7 cellular contexts compared by ENCODE assay signal in genomic region chr1:67685067-67685557, GRCh38. TPM values are rescaled to one million over a fixed set of nuclear protein-coding genes. Genes with fewer than 3 reads are reported as not detected.
DNase-seq lines count a peak whose midpoint lies in the region; ATAC-seq, FAIRE-seq and TF ChIP-seq lines count a peak whose summit lies in the region.

GADD45A (plus strand) TSS chr1:67685201; CDS start chr1:67685495, 294 bp downstream.

- TF ChIP-seq CTCF in astrocyte of the cerebellum (IDR thresholded peaks at IDR 0.05; ENCODE audit: low read depth, low read length, missing control alignments) (no peak), hepatocyte (IDR thresholded peaks at IDR 0.05; ENCODE audit: poor library complexity) (no peak)

- DNase-seq in GM18507 (ENCODE audit: extremely low spot score, insufficient read length, low read depth) (peak; percentile 94), NCI-H2029 treated with DMSO at 0.1 percent for 48 hours (lab: John Stamatoyannopoulos, UW) (peak; percentile 96), T-helper 9 cell (peak; percentile 90), astrocyte of the cerebellum (ENCODE audit: low read depth) (peak; percentile 98), hepatocyte (ENCODE audit: low spot score) (peak; percentile 98), retina (peak; percentile 98)

- H3K4me1 ChIP-seq in hepatocyte (ENCODE audit: insufficient read depth), result peaks cover 15% of the 10 kb centered on the region

- peak within 1 kb of the TSS; percentile 98 for H3K27ac ChIP-seq in hepatocyte

- H3K4me2 ChIP-seq in hepatocyte, result peak within 1 kb of the TSS; percentile 76

- no peaks in the 10 kb centered on the region for H3K9me3 ChIP-seq in hepatocyte (ENCODE audit: low read depth)

- peak; percentile 97 for FAIRE-seq in GM18507 (lab: Jason Lieb, UNC)

- peak within 1 kb of the TSS; percentile 33 for H2AFZ ChIP-seq in hepatocyte

- H3K4me3 ChIP-seq in astrocyte of the cerebellum (ENCODE audit: low read depth, low read length) (peak within 1 kb of the TSS; percentile 94), hepatocyte (peak within 1 kb of the TSS; percentile 88)

- WGBS in hepatocyte (ENCODE audit: low lambda C conversion rate, missing lambda C conversion rate), result under 1% methylated on average over 20 of the region's 39 CpGs

- H4K20me1 ChIP-seq in hepatocyte (ENCODE audit: insufficient read depth, poor library complexity, severe bottlenecking), result peaks cover 3% of the 10 kb centered on the region

- in situ Hi-C loops in astrocyte of the cerebellum (cut with HindIII; ENCODE audit: low sequenced_read_pairs), result loop anchor here (25.0 kb wide), 1 partner anchor 148 kb away; no protein-coding TSS in a partner anchor

- no peaks in the 10 kb centered on the region for H3K9me2 ChIP-seq in hepatocyte (replicated peaks; ENCODE audit: insufficient read depth)

- H3K27me3 ChIP-seq in hepatocyte, result no peaks in the 10 kb centered on the region

- no peaks in the 10 kb centered on the region for H3K36me3 ChIP-seq in hepatocyte (replicated peaks; ENCODE audit: insufficient read depth, low read depth)

- ATAC-seq in HG02981 (IDR thresholded peaks at IDR 0.05; ENCODE audit: unreplicated experiment), result peak; percentile 86

- H3K79me2 ChIP-seq in hepatocyte, result peaks cover 12% of the 10 kb centered on the region

RNA-seq across cellular contexts. Expression of gene GADD45A, which starts in this region (rescaled TPM):
- total RNA-seq in hepatocyte, result 90.5 and 93.1 TPM in 2 replicates
- polyA plus RNA-seq in hepatocyte, result 175 and 178 TPM in 2 replicates

Comparison
In these comparisons a context has a peak if more than half of its experiments do, and no peak if none do; other contexts are left out.
1. Peak in every context shown above with its lines: DNase-seq, ATAC-seq, H3K4me3 ChIP-seq and H3K27ac ChIP-seq.